8 cellular contexts compared by ENCODE assay signal in genomic region chr12:24304285-24304684, GRCh38.
"Had no signal": no experiment of that assay in that cellular context is flagged by ENCODE, and none has a peak within 500 bp of the region (broad histone marks: within the 10 kb centered on the region; RNA-seq: fewer than 3 reads in every experiment).

No MANE protein-coding gene starts in this region.

- FAIRE-seq: HepG2, HTR-8/SVneo, K562 had no signal

- DNase-seq: IMR-90, KBM-7, KG1 had no signal

- H3K9me3 Mint-ChIP-seq: IgD-negative memory B cell had no signal

- H3K36me3 Mint-ChIP-seq: IgD-negative memory B cell had no signal

- H3K4me3 ChIP-seq: K562 had no signal

- H3K27ac ChIP-seq: HL-60 had no signal

- H3K27me3 Mint-ChIP-seq: IgD-negative memory B cell had no signal

- H3K4me3 Mint-ChIP-seq: IgD-negative memory B cell had no signal

- H3K27ac Mint-ChIP-seq: IgD-negative memory B cell had no signal

- ATAC-seq: HepG2, K562 had no signal
